ENCODE assay signal across 13 cellular contexts in the genomic region with DNA sequence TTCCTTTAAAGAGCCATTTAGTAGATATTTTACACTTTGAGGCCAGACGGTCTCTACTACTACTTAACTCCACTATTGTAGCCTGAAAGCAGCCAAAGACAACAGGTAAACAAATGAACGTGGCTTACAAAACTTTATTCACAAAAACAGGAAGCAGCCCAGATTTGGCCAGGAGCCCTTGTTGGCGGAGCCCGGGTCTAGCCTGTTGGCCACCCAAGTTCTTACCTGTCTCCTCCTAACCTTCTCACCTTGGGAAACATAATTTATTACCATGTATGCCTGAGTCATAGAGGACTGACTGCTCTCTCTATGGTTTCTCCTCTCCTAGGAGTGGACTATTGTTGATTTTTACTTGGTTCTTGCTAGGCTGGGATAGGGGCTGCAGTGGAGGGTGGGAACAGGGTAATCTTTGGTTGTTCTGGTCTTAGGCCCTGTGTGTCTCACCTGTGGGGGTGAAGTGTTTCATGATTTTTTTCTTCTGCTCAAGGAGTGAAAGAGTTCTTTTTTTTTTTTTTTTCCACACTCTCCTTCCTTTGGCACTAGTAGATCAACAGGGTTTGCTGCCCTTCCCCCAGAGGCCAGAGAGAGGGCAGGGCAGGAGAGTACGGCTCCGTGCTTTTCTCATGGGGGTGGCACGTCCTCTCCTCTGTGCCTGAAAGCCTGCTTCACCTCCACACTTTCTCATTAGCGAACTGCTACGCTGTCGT.
DNase-seq lines count a peak whose midpoint lies in the region; ATAC-seq, FAIRE-seq and TF ChIP-seq lines count a peak whose summit lies in the region.
"Had no signal": no experiment of that assay in that cellular context is flagged by ENCODE, and none has a peak within 500 bp of the region (broad histone marks: within the 10 kb centered on the region; RNA-seq: fewer than 3 reads in every experiment).

No MANE protein-coding gene starts in this region.

- intact Hi-C loops in right cardiac atrium (cut with DNase I): no loop called here
- intact Hi-C loops in cardiac septum (cut with DNase I): no loop called here
- intact Hi-C loops in ovary (cut with DNase I): no loop called here
- intact Hi-C loops in kidney (cut with DNase I): no loop called here

- TF ChIP-seq POLR2A in ovary (IDR thresholded peaks at IDR 0.05): no peak

- 61% methylated on average over 10 of the region's 10 CpGs for WGBS in right cardiac atrium
- 53% methylated on average over 10 of the region's 10 CpGs for WGBS in urinary bladder
- WGBS in ovary, 3 donors: 41 to 49% (median 49%) methylated on average over 10 of the region's 10 CpGs

- peak; percentile 11 to 55 for ATAC-seq in right cardiac atrium

- TF ChIP-seq EP300 in ovary (IDR thresholded peaks at IDR 0.05): no peak

- H3K9ac ChIP-seq in mucosa of rectum (ENCODE audit: low read depth in 1 of 2, low read length in 2 of 2): no peak overlapping the region
- H3K9ac ChIP-seq in kidney (ENCODE audit: low read length in 2 of 2): peak overlapping the region in 1 of 2 donors; percentile 14

- H3K4me3 ChIP-seq in right cardiac atrium (ENCODE audit: low read length): no peak overlapping the region
- no peak overlapping the region for H3K4me3 ChIP-seq in mucosa of rectum (ENCODE audit: low read length in 2 of 2)
- no peak overlapping the region for H3K4me3 ChIP-seq in urinary bladder (ENCODE audit: low read depth, low read length)
- H3K4me3 ChIP-seq in ovary: no peak overlapping the region
- no peak overlapping the region for H3K4me3 ChIP-seq in kidney (ENCODE audit: low read length in 2 of 2)

- H3K36me3 ChIP-seq in mucosa of rectum (ENCODE audit: control insufficient read depth in 2 of 2, insufficient read depth in 2 of 2, low read length in 2 of 2) (peaks cover 0 to 5% of the 10 kb centered on the region in 2 donors), urinary bladder (ENCODE audit: insufficient read depth) (no peaks in the 10 kb centered on the region), ovary (no peaks in the 10 kb centered on the region), kidney (ENCODE audit: control insufficient read depth in 1 of 2, insufficient read depth in 2 of 2, low read length in 2 of 2) (no peaks in the 10 kb centered on the region)
- H3K36me3 ChIP-seq: neutrophil had no signal

- TF ChIP-seq CTCF in ovary (IDR thresholded peaks at IDR 0.05): no peak
- TF ChIP-seq CTCF in kidney (IDR thresholded peaks at IDR 0.05; ENCODE audit: borderline replicate concordance, extremely low read depth, insufficient read depth): no peak

- no peaks in the 10 kb centered on the region for H3K27me3 ChIP-seq in right cardiac atrium (ENCODE audit: control insufficient read depth, insufficient read depth)
- no peaks in the 10 kb centered on the region for H3K27me3 ChIP-seq in mucosa of rectum (ENCODE audit: control insufficient read depth in 2 of 2, insufficient read depth in 2 of 2, low read length in 2 of 2)
- H3K27me3 ChIP-seq in ovary: no peaks in the 10 kb centered on the region
- H3K27me3 ChIP-seq: neutrophil had no signal

- FAIRE-seq in kidney (lab: Jason Lieb, UNC): no peak
- FAIRE-seq: HTR-8/SVneo had no signal

- H3K4me1 ChIP-seq in right cardiac atrium (ENCODE audit: control insufficient read depth, insufficient read depth, low read length) (peaks cover 5% of the 10 kb centered on the region), mucosa of rectum (ENCODE audit: control insufficient read depth in 2 of 2, insufficient read depth in 2 of 2, low read length in 2 of 2) (peaks cover 18 to 30% of the 10 kb centered on the region in 2 donors), urinary bladder (ENCODE audit: insufficient read depth) (peaks cover 8% of the 10 kb centered on the region), ovary (ENCODE audit: insufficient read depth) (peaks cover 9% of the 10 kb centered on the region), kidney (ENCODE audit: control insufficient read depth in 1 of 2, insufficient read depth in 1 of 2, low read depth in 1 of 2, low read length in 2 of 2) (peaks cover 11 to 18% of the 10 kb centered on the region in 2 donors)

- DNase-seq in right cardiac atrium: peak in 1 of 3 donors; percentile 56
- DNase-seq in cardiac septum (ENCODE audit: low spot score): no peak
- peak; percentile 10 to 67 for DNase-seq in dermis microvascular lymphatic vessel endothelial cell (ENCODE audit: low read depth in 2 of 2)
- DNase-seq in ovary: no peak
- no peak for DNase-seq in kidney
- no peak for DNase-seq in DMS 273 treated with DMSO at 0.1 percent for 48 hours (lab: John Stamatoyannopoulos, UW)
- DNase-seq: activated CD4-positive, alpha-beta T cell treated with anti-CD3 and anti-CD28 coated beads, Interleukin-2, amount 50 U/mL, for 4 hours; T-cell had no signal

- H3K9me3 ChIP-seq in right cardiac atrium (ENCODE audit: control insufficient read depth, low read length): no peaks in the 10 kb centered on the region
- no peaks in the 10 kb centered on the region for H3K9me3 ChIP-seq in mucosa of rectum (ENCODE audit: control insufficient read depth in 2 of 2, low read length in 2 of 2)
- H3K9me3 ChIP-seq in ovary: no peaks in the 10 kb centered on the region
- no peaks in the 10 kb centered on the region for H3K9me3 ChIP-seq in kidney (ENCODE audit: control insufficient read depth in 1 of 2, low read length in 2 of 2)
- H3K9me3 ChIP-seq: neutrophil had no signal

- no peak overlapping the region for H3K27ac ChIP-seq in right cardiac atrium (ENCODE audit: low read length)
- peak overlapping the region; percentile 6 to 49 for H3K27ac ChIP-seq in mucosa of rectum (ENCODE audit: low read depth in 2 of 2, low read length in 2 of 2)
- H3K27ac ChIP-seq in urinary bladder (ENCODE audit: low read depth): peak overlapping the region; percentile 68
- H3K27ac ChIP-seq in ovary: no peak overlapping the region
- peak overlapping the region in 1 of 2 donors; percentile 60 for H3K27ac ChIP-seq in kidney (ENCODE audit: low read depth in 2 of 2, low read length in 2 of 2)
- H3K27ac ChIP-seq: epithelial cell of prostate, neutrophil had no signal

Comparison
In these comparisons a context has a peak if more than half of its experiments do, and no peak if none do; other contexts are left out.
1. DNase-seq: peak in dermis microvascular lymphatic vessel endothelial cell (2 of 2); none in cardiac septum (single experiment), ovary (0 of 5), kidney (single experiment) and DMS 273 treated with DMSO at 0.1 percent for 48 hours (single experiment).
2. H3K27ac ChIP-seq: peak in mucosa of rectum (2 of 2) and urinary bladder (single experiment); none in right cardiac atrium (single experiment) and ovary (0 of 2).